Comparison of ENCODE assay signal across 9 cellular contexts in the genomic region with DNA sequence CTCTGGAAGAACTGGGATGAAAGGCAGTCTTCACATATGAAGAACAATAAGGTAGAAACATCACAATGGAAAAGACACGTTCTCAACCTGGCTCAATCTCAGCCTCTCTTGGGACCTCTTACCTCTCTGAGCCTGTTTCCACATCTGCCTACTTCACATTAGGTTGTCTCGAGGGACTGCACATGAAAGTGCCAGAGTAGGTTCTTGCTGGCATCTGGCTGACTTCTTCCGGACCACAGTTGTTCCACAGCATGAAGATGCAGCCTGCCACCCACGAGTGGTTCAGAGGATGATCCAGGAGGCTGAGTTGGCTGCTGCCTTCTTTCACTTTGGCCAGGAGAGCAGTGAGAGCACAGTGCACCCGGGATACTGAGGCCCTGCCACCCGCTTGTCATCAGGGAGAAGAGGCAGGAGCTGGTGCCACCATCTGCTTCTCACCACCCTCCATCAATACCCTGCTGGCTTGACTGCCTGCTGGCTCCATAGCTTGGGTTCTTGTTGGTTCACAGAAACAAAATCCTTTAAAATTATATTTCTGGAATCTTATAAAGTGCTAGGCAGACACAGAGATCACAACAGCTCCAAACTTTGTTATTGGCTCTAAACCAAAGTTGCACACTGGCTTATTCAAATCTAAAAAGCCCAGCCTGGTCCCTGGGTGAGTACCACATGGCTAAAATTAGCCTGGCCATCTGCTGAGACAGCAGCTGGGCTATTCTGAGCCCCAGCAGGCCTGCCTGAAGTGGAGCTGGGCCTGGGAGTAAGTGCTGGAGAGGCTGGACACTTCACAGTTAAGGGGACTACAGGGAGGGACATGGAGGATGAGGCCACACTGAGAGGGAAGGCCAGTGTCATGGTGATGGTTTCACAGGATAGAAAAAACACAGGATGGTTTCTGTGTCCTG. TPM values are rescaled to one million over a fixed set of nuclear protein-coding genes. Genes with fewer than 3 reads are reported as not detected.
DNase-seq lines count a peak whose midpoint lies in the region; ATAC-seq, FAIRE-seq and TF ChIP-seq lines count a peak whose summit lies in the region.
"Had no signal": no experiment of that assay in that cellular context is flagged by ENCODE, and none has a peak within 500 bp of the region (broad histone marks: within the 10 kb centered on the region; RNA-seq: fewer than 3 reads in every experiment).

No MANE protein-coding gene starts in this region.

- no peaks in the 10 kb centered on the region for H3K9me3 Mint-ChIP-seq in CD14-positive monocyte
- H3K9me3 Mint-ChIP-seq: T-cell had no signal

- no peak overlapping the region for H2BK120ac ChIP-seq in trophoblast cell (ENCODE audit: insufficient read depth, low read length, poor library complexity)

- no peak overlapping the region for H3K14ac ChIP-seq in trophoblast cell (ENCODE audit: low read length)

- H3K27ac Mint-ChIP-seq in CD14-positive monocyte = peak overlapping the region in 3 of 7 donors; percentile 27 to 62 (median 36)
- H3K27ac Mint-ChIP-seq: T-cell had no signal

- WGBS in trophoblast cell (ENCODE audit: extremely low coverage, insufficient coverage, insufficient read length) = no CpG with 5 or more reads among the region's 6 CpGs
- WGBS in body of pancreas, 2 donors = 78 to 81% methylated on average over 4 to 6 of the region's 6 CpGs
- 75 to 79% methylated on average over 6 of the region's 6 CpGs for WGBS in tibial nerve, 2 donors

- no peak overlapping the region for H2BK12ac ChIP-seq in trophoblast cell (ENCODE audit: low read length)

- H2BK5ac ChIP-seq in trophoblast cell (ENCODE audit: low read depth, low read length, poor library complexity) = no peak overlapping the region

- no peak overlapping the region for H3K4me2 ChIP-seq in trophoblast cell (ENCODE audit: low read length)

- H3K79me2 ChIP-seq in trophoblast cell (ENCODE audit: control insufficient read depth, insufficient read depth, low read length, poor library complexity) = no peaks in the 10 kb centered on the region

- no peak overlapping the region for H4K8ac ChIP-seq in trophoblast cell (ENCODE audit: low read depth, low read length)

- no peak overlapping the region for H3K23ac ChIP-seq in trophoblast cell (ENCODE audit: low read length)

- DNase-seq in GM12891 (ENCODE audit: insufficient read length, low spot score) = no peak
- peak; percentile 64 to 73 for DNase-seq in SJCRH30
- DNase-seq in myocyte (ENCODE audit: low read depth) = peak; percentile 94
- DNase-seq in CD14-positive monocyte (ENCODE audit: low spot score) = no peak
- DNase-seq in trophoblast cell = no peak
- DNase-seq in body of pancreas = no peak
- DNase-seq in tibial nerve (ENCODE audit: low spot score in 2 of 2) = no peak
- DNase-seq: T-cell had no signal

- TF ChIP-seq EP300 in tibial nerve (IDR thresholded peaks at IDR 0.05) = no peak

- ATAC-seq in HG02588 (IDR thresholded peaks at IDR 0.05; ENCODE audit: unreplicated experiment) (peak; percentile 58), body of pancreas (no peak)
- ATAC-seq: T-cell had no signal

- H3K4me3 ChIP-seq in SJCRH30 (no peak overlapping the region), trophoblast cell (ENCODE audit: low read depth, low read length) (no peak overlapping the region), body of pancreas (no peak overlapping the region), tibial nerve (no peak overlapping the region)

- H3K36me3 ChIP-seq in SJCRH30 = peaks cover 41% of the 10 kb centered on the region
- peaks cover 8 to 21% of the 10 kb centered on the region in 2 experiments for H3K36me3 ChIP-seq in trophoblast cell (ENCODE audit: control insufficient read depth in 1 of 2, insufficient read depth in 2 of 2, low read length in 2 of 2)
- peaks cover 0 to 12% of the 10 kb centered on the region in 2 donors for H3K36me3 ChIP-seq in body of pancreas (replicated peaks in 1 of 2; ENCODE audit: insufficient read depth in 1 of 2, low read depth in 2 of 2)
- peaks cover 0 to 47% (median 12%) of the 10 kb centered on the region in 3 donors for H3K36me3 ChIP-seq in tibial nerve

- peaks cover 3% of the 10 kb centered on the region for H3K4me1 Mint-ChIP-seq in CD14-positive monocyte

- H3K27ac ChIP-seq in SJCRH30 = peak overlapping the region; percentile 10; the same call in 1 of the 2 replicates
- no peak overlapping the region for H3K27ac ChIP-seq in trophoblast cell (ENCODE audit: low read depth, low read length)
- H3K27ac ChIP-seq in body of pancreas = no peak overlapping the region
- H3K27ac ChIP-seq in tibial nerve = no peak overlapping the region

- no peak overlapping the region for H3K18ac ChIP-seq in trophoblast cell (ENCODE audit: low read length)

- H3K27me3 ChIP-seq in SJCRH30 (no peaks in the 10 kb centered on the region), trophoblast cell (ENCODE audit: insufficient read depth, low read length) (no peaks in the 10 kb centered on the region), body of pancreas (no peaks in the 10 kb centered on the region), tibial nerve (no peaks in the 10 kb centered on the region)

- no peak overlapping the region for H4K12ac ChIP-seq in trophoblast cell (ENCODE audit: low read depth, low read length)

- intact Hi-C loops in CD14-positive monocyte (cut with micrococcal nuclease) (no loop called here), body of pancreas (cut with DNase I) (no loop called here)

- H3K4me1 ChIP-seq in SJCRH30 (no peaks in the 10 kb centered on the region), trophoblast cell (ENCODE audit: control insufficient read depth in 1 of 2, insufficient read depth in 2 of 2, low read length in 2 of 2) (peaks cover 2 to 3% of the 10 kb centered on the region in 2 experiments), body of pancreas (no peaks in the 10 kb centered on the region), tibial nerve (peaks cover 0 to 6% (median 3%) of the 10 kb centered on the region in 4 donors)

- H3K4ac ChIP-seq in trophoblast cell (ENCODE audit: low read depth, low read length) = no peak overlapping the region

- H3K27me3 Mint-ChIP-seq in CD14-positive monocyte (ENCODE audit: low read depth in 3 of 3) = no peaks in the 10 kb centered on the region
- H3K27me3 Mint-ChIP-seq: T-cell had no signal

- FAIRE-seq in GM12891 (lab: Jason Lieb, UNC) = peak; percentile 33

- TF ChIP-seq POLR2A in GM12891 (IDR thresholded peaks at IDR 0.05; ENCODE audit: low read depth, low read length) (no peak), body of pancreas (IDR thresholded peaks at IDR 0.05) (no peak), tibial nerve (IDR thresholded peaks at IDR 0.05) (no peak)

- no peak overlapping the region for H3K4me3 Mint-ChIP-seq in CD14-positive monocyte
- H3K4me3 Mint-ChIP-seq: T-cell had no signal

- H3K9me3 ChIP-seq in SJCRH30 (replicated peaks) (no peaks in the 10 kb centered on the region), trophoblast cell (ENCODE audit: insufficient read depth, low read depth, low read length) (no peaks in the 10 kb centered on the region), body of pancreas (no peaks in the 10 kb centered on the region), tibial nerve (no peaks in the 10 kb centered on the region)

- no peak for TF ChIP-seq CTCF in CD14-positive monocyte (IDR thresholded peaks at IDR 0.05)
- no peak for TF ChIP-seq CTCF in body of pancreas (IDR thresholded peaks at IDR 0.05)
- TF ChIP-seq CTCF in tibial nerve (IDR thresholded peaks at IDR 0.05) = no peak

- H4K91ac ChIP-seq in trophoblast cell (ENCODE audit: low read depth, low read length) = no peak overlapping the region

- H2AFZ ChIP-seq in trophoblast cell (ENCODE audit: insufficient read depth, low read length, poor library complexity) = no peak overlapping the region

- H3K79me1 ChIP-seq in trophoblast cell (ENCODE audit: low read length) = no peaks in the 10 kb centered on the region

- H3K9ac ChIP-seq in trophoblast cell (ENCODE audit: low read length) = no peak overlapping the region

- H3K36me3 Mint-ChIP-seq in CD14-positive monocyte = peaks cover 35 to 39% of the 10 kb centered on the region in 2 donors

- H2AK5ac ChIP-seq in trophoblast cell (ENCODE audit: low read length) = no peak overlapping the region

TF ChIP-seq in GM12891, 5 proteins besides CTCF, POLR2A, EP300 and RAD21:
- no peak for TF ChIP-seq PAX5 (IDR thresholded peaks at IDR 0.05; ENCODE audit: insufficient read depth, low read length, severe bottlenecking)
- no peak for TF ChIP-seq TAF1 (IDR thresholded peaks at IDR 0.05; ENCODE audit: low read depth, low read length)

RNA-seq across cellular contexts. Expression of a gene that starts 47.0 kb away (rescaled TPM):
- 1.9 TPM for polyA plus RNA-seq in GM12891 (2012; ENCODE audit: low read depth, missing spikeins)
- total RNA-seq in SJCRH30 (2014; rRNA removed; shearing (Covaris generic)) = 27.2 and 31.8 TPM in 2 replicates
- total RNA-seq in myocyte (2.1 and 4.4 TPM in 2 replicates), body of pancreas (1 to 10 TPM in 1 of 2 donors, under 1 TPM in 1; 0.52 to 2.3 TPM), tibial nerve (1 to 10 TPM; 1.3 to 2.4 (median 2.2) TPM)
- 0.59 TPM for polyA plus RNA-seq in myocyte (2012)
- polyA plus RNA-seq in CD14-positive monocyte = 1 to 10 TPM in 1 of 2 donors, under 1 TPM in 1; 0.76 to 1.3 TPM
- 11.3 and 11.4 TPM in 2 replicates for polyA plus RNA-seq in trophoblast cell (2013)

RNA-seq across cellular contexts. Expression of a gene that starts 52.0 kb away (rescaled TPM):
- 145 TPM for polyA plus RNA-seq in GM12891 (2012; ENCODE audit: low read depth, missing spikeins)
- total RNA-seq in SJCRH30 (2014; rRNA removed; shearing (Covaris generic)) = 546 TPM in 2 replicates
- total RNA-seq in myocyte (69.2 and 79.3 TPM in 2 replicates), body of pancreas (10 to 100 TPM; 56.3 to 72.8 TPM), tibial nerve (100 to 1,000 TPM in 2 of 4 donors, 10 to 100 TPM in 2; 91.5 to 117 (median 99.5) TPM)
- polyA plus RNA-seq in myocyte (2012) = 39.8 TPM
- polyA plus RNA-seq in CD14-positive monocyte = 10 to 100 TPM; 17.7 to 23.3 TPM
- 55.7 and 59.1 TPM in 2 replicates for polyA plus RNA-seq in trophoblast cell (2013)

Comparison
In these comparisons a context has a peak if more than half of its experiments do, and no peak if none do; other contexts are left out.
1. DNase-seq: peak in SJCRH30 (2 of 2) and myocyte (single experiment); none in GM12891 (single experiment), CD14-positive monocyte (single experiment), trophoblast cell (0 of 2), body of pancreas (0 of 4) and tibial nerve (0 of 2).